1 cellular context compared by ENCODE assay signal in genomic region chr3:141237701-141238521, GRCh38.
TF ChIP-seq lines count a peak whose summit lies in the region.

No MANE protein-coding gene starts in this region.

TF ChIP-seq in GM23338, 12 proteins besides CTCF, POLR2A, EP300 and RAD21 (continued from another document):
- TF ChIP-seq REST (IDR thresholded peaks at IDR 0.05; ENCODE audit: unreplicated experiment) = no peak
- no peak for TF ChIP-seq ZNF462 (CRISPR knock-in tag; IDR thresholded peaks at IDR 0.05)
- no peak for TF ChIP-seq EZH2 (IDR thresholded peaks at IDR 0.05; ENCODE audit: low read depth, unreplicated experiment)
